Comparison of ENCODE assay signal across 12 cellular contexts in the genomic region with DNA sequence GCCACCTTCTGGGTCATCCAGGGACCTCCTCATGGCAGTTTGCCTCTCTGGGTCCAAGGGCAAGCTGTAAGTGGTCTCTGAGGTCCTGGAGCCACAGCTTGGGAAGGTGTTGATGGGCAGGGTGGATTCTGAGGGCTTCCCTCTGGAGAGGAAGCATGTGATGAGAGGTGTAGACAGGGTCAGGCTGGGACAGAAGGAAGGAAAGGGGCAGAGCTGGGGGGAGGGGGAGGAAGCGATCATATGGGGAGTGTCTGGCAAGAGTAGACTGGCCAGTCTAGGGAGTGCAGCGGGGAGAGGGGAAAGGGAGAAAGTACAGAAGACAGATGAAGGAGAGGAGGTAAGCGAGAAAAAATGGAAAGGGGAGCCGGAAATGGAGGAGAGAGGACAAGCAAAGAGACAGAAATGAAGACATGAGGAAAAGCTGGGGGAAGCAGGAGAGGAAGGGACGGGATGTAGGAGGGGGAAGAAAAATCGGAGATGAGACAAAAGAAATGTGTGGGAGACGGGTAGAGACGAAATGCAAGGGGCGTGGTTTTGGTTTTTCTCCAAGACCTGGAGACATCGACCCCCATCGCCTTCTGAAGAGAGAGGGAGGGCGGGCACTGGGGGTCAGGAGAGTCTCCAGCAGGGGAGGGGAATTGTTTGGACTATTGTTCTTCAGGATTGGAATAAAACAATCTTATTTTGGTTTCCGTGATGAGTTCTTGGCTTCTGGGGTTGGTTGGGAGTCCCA. TPM values are rescaled to one million over a fixed set of nuclear protein-coding genes. Genes with fewer than 3 reads are reported as not detected.
DNase-seq lines count a peak whose midpoint lies in the region; ATAC-seq and TF ChIP-seq lines count a peak whose summit lies in the region.
"Had no signal": no experiment of that assay in that cellular context is flagged by ENCODE, and none has a peak within 500 bp of the region (broad histone marks: within the 10 kb centered on the region; RNA-seq: fewer than 3 reads in every experiment).

No MANE protein-coding gene starts in this region.

- peak overlapping the region; percentile 26 for H3K27ac Mint-ChIP-seq in stimulated activated naive CD8-positive, alpha-beta T cell treated with anti-CD3 and anti-CD28 coated beads, Interleukin-15, Interleukin-2, amounts not matched to agents 100 ng/mL and 50 ng/mL, for 24 hours
- 0 out of 2 replicates have a peak overlapping the region, but pooled peaks have one; percentile 52 for H3K27ac Mint-ChIP-seq in WTC11
- H3K27ac Mint-ChIP-seq in activated T-cell treated with anti-CD3 and anti-CD28 coated beads, Interleukin-2, amount 50 U/mL, for 72 hours: no peak overlapping the region

- no peak overlapping the region for H3K4me3 Mint-ChIP-seq in stimulated activated naive CD8-positive, alpha-beta T cell treated with anti-CD3 and anti-CD28 coated beads, Interleukin-15, Interleukin-2, amounts not matched to agents 100 ng/mL and 50 ng/mL, for 24 hours
- H3K4me3 Mint-ChIP-seq in WTC11: no peak overlapping the region
- no peak overlapping the region for H3K4me3 Mint-ChIP-seq in activated T-cell treated with anti-CD3 and anti-CD28 coated beads, Interleukin-2, amount 50 U/mL, for 72 hours

- intact Hi-C loops in left colon (cut with DNase I, micrococcal nuclease): no loop called here

- CTCF ChIA-PET in WTC11 (lab: Charles Lee): interaction anchor here (0.6 to 0.8 kb wide), 3 partner anchors 99 to 195 kb away, joined by 3 read pairs; partner anchors contain the start of genes SYNGR4 and TMEM143

- in situ Hi-C loops in G401 (cut with HindIII; ENCODE audit: low sequenced_read_pairs): no loop called here

- DNase-seq in stimulated activated naive CD8-positive, alpha-beta T cell treated with anti-CD3 and anti-CD28 coated beads, Interleukin-15, Interleukin-2, amounts not matched to agents 100 U/mL and 50 U/mL, for 24 hours: no peak
- no peak for DNase-seq in WTC11 (ENCODE audit: low spot score)
- no peak for DNase-seq in left colon
- no peak for DNase-seq in activated naive CD4-positive, alpha-beta T cell treated with anti-CD3 and anti-CD28 coated beads, Interleukin-2, amount 50 U/mL, for 16 hours
- DNase-seq in activated T-cell treated with anti-CD3 and anti-CD28 coated beads, Interleukin-2, amount 50 U/mL, for 72 hours: no peak
- no peak for DNase-seq in G401 (ENCODE audit: low spot score)
- no peak for DNase-seq in 8988T
- DNase-seq: amniotic stem cell; dorsolateral prefrontal cortex; NCI-H187 treated with DMSO at 0.1 percent for 48 hours; stimulated activated CD8-positive, alpha-beta memory T cell treated with anti-CD3 and anti-CD28 coated beads, Interleukin-4, amount 100 ng/mL, for 48 hours had no signal

- no peak for TF ChIP-seq CTCF in WTC11 (IDR thresholded peaks at IDR 0.05)

- ATAC-seq in stimulated activated naive CD8-positive, alpha-beta T cell treated with anti-CD3 and anti-CD28 coated beads, Interleukin-15, Interleukin-2, amounts not matched to agents 100 U/mL and 50 U/mL, for 24 hours: no peak
- ATAC-seq in WTC11 (no peak), left colon (peak; percentile 54)
- ATAC-seq in activated T-cell treated with anti-CD3 and anti-CD28 coated beads, Interleukin-2, amount 50 U/mL, for 72 hours (replicated peaks in 1 of 2): no peak

- H3K27me3 Mint-ChIP-seq in stimulated activated naive CD8-positive, alpha-beta T cell treated with anti-CD3 and anti-CD28 coated beads, Interleukin-15, Interleukin-2, amounts not matched to agents 100 ng/mL and 50 ng/mL, for 24 hours: no peaks in the 10 kb centered on the region
- H3K27me3 Mint-ChIP-seq in WTC11 (ENCODE audit: low read depth): peaks cover 10% of the 10 kb centered on the region
- no peaks in the 10 kb centered on the region for H3K27me3 Mint-ChIP-seq in activated T-cell treated with anti-CD3 and anti-CD28 coated beads, Interleukin-2, amount 50 U/mL, for 72 hours (ENCODE audit: low read depth)

- H3K9me3 Mint-ChIP-seq in stimulated activated naive CD8-positive, alpha-beta T cell treated with anti-CD3 and anti-CD28 coated beads, Interleukin-15, Interleukin-2, amounts not matched to agents 100 ng/mL and 50 ng/mL, for 24 hours: no peaks in the 10 kb centered on the region
- no peaks in the 10 kb centered on the region for H3K9me3 Mint-ChIP-seq in WTC11
- H3K9me3 Mint-ChIP-seq in activated T-cell treated with anti-CD3 and anti-CD28 coated beads, Interleukin-2, amount 50 U/mL, for 72 hours: no peaks in the 10 kb centered on the region

- no peaks in the 10 kb centered on the region for H3K4me1 Mint-ChIP-seq in stimulated activated naive CD8-positive, alpha-beta T cell treated with anti-CD3 and anti-CD28 coated beads, Interleukin-15, Interleukin-2, amounts not matched to agents 100 ng/mL and 50 ng/mL, for 24 hours (ENCODE audit: low read depth)
- peaks cover 20% of the 10 kb centered on the region for H3K4me1 Mint-ChIP-seq in WTC11
- peaks cover 26% of the 10 kb centered on the region for H3K4me1 Mint-ChIP-seq in activated T-cell treated with anti-CD3 and anti-CD28 coated beads, Interleukin-2, amount 50 U/mL, for 72 hours (ENCODE audit: low read depth)

- H3K36me3 Mint-ChIP-seq in stimulated activated naive CD8-positive, alpha-beta T cell treated with anti-CD3 and anti-CD28 coated beads, Interleukin-15, Interleukin-2, amounts not matched to agents 100 ng/mL and 50 ng/mL, for 24 hours (ENCODE audit: low read depth): no peaks in the 10 kb centered on the region
- no peaks in the 10 kb centered on the region for H3K36me3 Mint-ChIP-seq in WTC11
- H3K36me3 Mint-ChIP-seq in activated T-cell treated with anti-CD3 and anti-CD28 coated beads, Interleukin-2, amount 50 U/mL, for 72 hours (ENCODE audit: insufficient read depth in 2 of 2): no peaks in the 10 kb centered on the region

- POLR2A ChIA-PET in WTC11 (lab: Charles Lee): interaction anchor here (0.6 kb wide), 1 partner anchor 13 kb away, joined by 3 read pairs; no protein-coding TSS in a partner anchor

TF ChIP-seq in WTC11, 78 proteins besides CTCF, POLR2A, EP300 and RAD21:
- no peak for TF ChIP-seq ZNF423 (CRISPR knock-in tag; IDR thresholded peaks at IDR 0.05)
- no peak for TF ChIP-seq IRF1 (CRISPR knock-in tag; IDR thresholded peaks at IDR 0.05)
- TF ChIP-seq, protein P1, sequence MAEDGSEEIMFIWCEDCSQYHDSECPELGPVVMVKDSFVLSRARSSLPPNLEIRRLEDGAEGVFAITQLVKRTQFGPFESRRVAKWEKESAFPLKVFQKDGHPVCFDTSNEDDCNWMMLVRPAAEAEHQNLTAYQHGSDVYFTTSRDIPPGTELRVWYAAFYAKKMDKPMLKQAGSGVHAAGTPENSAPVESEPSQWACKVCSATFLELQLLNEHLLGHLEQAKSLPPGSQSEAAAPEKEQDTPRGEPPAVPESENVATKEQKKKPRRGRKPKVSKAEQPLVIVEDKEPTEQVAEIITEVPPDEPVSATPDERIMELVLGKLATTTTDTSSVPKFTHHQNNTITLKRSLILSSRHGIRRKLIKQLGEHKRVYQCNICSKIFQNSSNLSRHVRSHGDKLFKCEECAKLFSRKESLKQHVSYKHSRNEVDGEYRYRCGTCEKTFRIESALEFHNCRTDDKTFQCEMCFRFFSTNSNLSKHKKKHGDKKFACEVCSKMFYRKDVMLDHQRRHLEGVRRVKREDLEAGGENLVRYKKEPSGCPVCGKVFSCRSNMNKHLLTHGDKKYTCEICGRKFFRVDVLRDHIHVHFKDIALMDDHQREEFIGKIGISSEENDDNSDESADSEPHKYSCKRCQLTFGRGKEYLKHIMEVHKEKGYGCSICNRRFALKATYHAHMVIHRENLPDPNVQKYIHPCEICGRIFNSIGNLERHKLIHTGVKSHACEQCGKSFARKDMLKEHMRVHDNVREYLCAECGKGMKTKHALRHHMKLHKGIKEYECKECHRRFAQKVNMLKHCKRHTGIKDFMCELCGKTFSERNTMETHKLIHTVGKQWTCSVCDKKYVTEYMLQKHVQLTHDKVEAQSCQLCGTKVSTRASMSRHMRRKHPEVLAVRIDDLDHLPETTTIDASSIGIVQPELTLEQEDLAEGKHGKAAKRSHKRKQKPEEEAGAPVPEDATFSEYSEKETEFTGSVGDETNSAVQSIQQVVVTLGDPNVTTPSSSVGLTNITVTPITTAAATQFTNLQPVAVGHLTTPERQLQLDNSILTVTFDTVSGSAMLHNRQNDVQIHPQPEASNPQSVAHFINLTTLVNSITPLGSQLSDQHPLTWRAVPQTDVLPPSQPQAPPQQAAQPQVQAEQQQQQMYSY (CRISPR knock-in tag; IDR thresholded peaks at IDR 0.05): peak; percentile 26; the same call in 1 of the 2 replicates
- TF ChIP-seq ZNF416 (CRISPR knock-in tag; IDR thresholded peaks at IDR 0.05): no peak
TF ChIP-seq in WTC11: peak in this region for 1.

RNA-seq across cellular contexts. Expression of gene ZSWIM9, which starts 26.6 kb away (rescaled TPM):
- total RNA-seq in WTC11 (2021): 12.8 to 15.9 TPM (median 15.7 TPM) in 3 replicates
- total RNA-seq in left colon: 1 to 10 TPM; 5.8 to 7.1 TPM
- 10 to 100 TPM; 10.6 to 13.1 TPM for total RNA-seq in activated T-cell treated with anti-CD3 and anti-CD28 coated beads, Interleukin-2, amount 50 U/mL, for 72 hours
- total RNA-seq in G401 (2014; rRNA removed; shearing (Covaris generic)): 3.1 and 3.6 TPM in 2 replicates

RNA-seq across cellular contexts. Expression of gene LIG1, which starts 27.0 kb away (rescaled TPM):
- total RNA-seq in WTC11 (2021) (99.8 to 119 TPM (median 102 TPM) in 3 replicates), left colon (10 to 100 TPM; 18.1 to 29.5 TPM)
- 100 to 1,000 TPM; 156 to 212 TPM for total RNA-seq in activated T-cell treated with anti-CD3 and anti-CD28 coated beads, Interleukin-2, amount 50 U/mL, for 72 hours
- 62.8 and 119 TPM in 2 replicates for total RNA-seq in G401 (2014; rRNA removed; shearing (Covaris generic))

RNA-seq across cellular contexts. Expression of gene CARD8, which starts 58.6 kb away (rescaled TPM):
- total RNA-seq in WTC11 (2021) (23.0 to 31.1 TPM (median 29.8 TPM) in 3 replicates), left colon (10 to 100 TPM; 15.3 to 23.4 TPM)
- 100 to 1,000 TPM; 166 to 201 TPM for total RNA-seq in activated T-cell treated with anti-CD3 and anti-CD28 coated beads, Interleukin-2, amount 50 U/mL, for 72 hours
- total RNA-seq in G401 (2014; rRNA removed; shearing (Covaris generic)): 25.9 and 36.0 TPM in 2 replicates
